ENCODE assay signal across 8 cellular contexts in genomic region chr17:37791434-37791833, GRCh38. TPM values are rescaled to one million over a fixed set of nuclear protein-coding genes. Genes with fewer than 3 reads are reported as not detected.
DNase-seq lines count a peak whose midpoint lies in the region; ATAC-seq and TF ChIP-seq lines count a peak whose summit lies in the region.

No MANE protein-coding gene starts in this region.

- WGBS in esophagus squamous epithelium, 2 donors = 45 to 51% methylated on average over 7 to 8 of the region's 8 CpGs

- no peaks in the 10 kb centered on the region for H3K4me1 ChIP-seq in esophagus squamous epithelium

- H3K36me3 ChIP-seq in esophagus squamous epithelium = no peaks in the 10 kb centered on the region

- peak; percentile 45 for ATAC-seq in HG02759 (IDR thresholded peaks at IDR 0.05; ENCODE audit: unreplicated experiment)
- no peak for ATAC-seq in GM19023 (IDR thresholded peaks at IDR 0.05; ENCODE audit: unreplicated experiment)

- peaks cover 0 to 85% (median 0%) of the 10 kb centered on the region in 4 donors for H3K27me3 ChIP-seq in esophagus squamous epithelium

- DNase-seq in ELR (ENCODE audit: low read depth) (peak; percentile 37), T-helper 9 cell (peak; percentile 8), esophagus squamous epithelium (lab: John Stamatoyannopoulos, UW) (no peak), middle frontal gyrus (ENCODE audit: extremely low spot score, low spot score) (no peak), NCI-H2196 treated with DMSO at 0.1 percent for 48 hours (lab: John Stamatoyannopoulos, UW; ENCODE audit: unreplicated experiment) (no peak)
- peak; percentile 50 for DNase-seq in stimulated activated CD4-positive, alpha-beta T cell treated with anti-CD3 and anti-CD28 coated beads, Interleukin-1b, Interleukin-23, amount 100 ng/mL, for 48 hours

- H3K27ac ChIP-seq in esophagus squamous epithelium = no peak overlapping the region

- TF ChIP-seq CTCF in esophagus squamous epithelium (IDR thresholded peaks at IDR 0.05) = peak in 5 of 6 experiments; percentile 19 to 55 (median 33)

- H3K4me3 ChIP-seq in esophagus squamous epithelium = no peak overlapping the region

- no peak for TF ChIP-seq POLR2A in esophagus squamous epithelium (IDR thresholded peaks at IDR 0.05)

- intact Hi-C loops in esophagus squamous epithelium (cut with DNase I) = no loop called here

- H3K9me3 ChIP-seq in esophagus squamous epithelium = no peaks in the 10 kb centered on the region

RNA-seq across cellular contexts. Expression of gene HNF1B, which starts 46.6 kb away (rescaled TPM):
- total RNA-seq in esophagus squamous epithelium = not detected

Comparison
In these comparisons a context has a peak if more than half of its experiments do, and no peak if none do; other contexts are left out.
1. DNase-seq: peak in ELR (single experiment), T-helper 9 cell (single experiment) and stimulated activated CD4-positive, alpha-beta T cell treated with anti-CD3 and anti-CD28 coated beads, Interleukin-1b, Interleukin-23, amount 100 ng/mL, for 48 hours (single experiment); none in esophagus squamous epithelium (single experiment), middle frontal gyrus (single experiment) and NCI-H2196 treated with DMSO at 0.1 percent for 48 hours (single experiment).